ENCODE assay signal across 20 cellular contexts in the genomic region with DNA sequence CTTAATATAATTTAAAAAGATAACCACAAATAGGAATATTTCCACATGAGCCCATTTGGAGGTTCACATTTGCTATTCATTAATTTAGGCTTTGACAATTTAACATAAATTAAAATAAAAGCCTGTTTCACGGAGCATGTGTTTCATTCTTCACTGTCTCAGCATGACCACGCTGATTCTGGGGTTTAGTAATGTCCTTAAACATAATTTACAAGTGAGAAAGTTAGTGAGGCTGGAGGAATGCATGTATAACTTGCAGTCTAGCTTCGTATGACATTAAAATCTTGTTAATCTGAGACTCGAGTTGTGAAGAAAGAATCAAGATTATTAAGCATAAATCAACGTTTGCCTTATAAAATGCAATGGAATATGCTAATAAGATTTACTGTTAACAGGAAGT.
A peak's percentile ranks its signal among the peaks of the same experiment; 100 is the strongest.
DNase-seq lines count a peak whose midpoint lies in the region; TF ChIP-seq lines count a peak whose summit lies in the region.
"Had no signal": no experiment of that assay in that cellular context is flagged by ENCODE, and none has a peak within 500 bp of the region (broad histone marks: within the 10 kb centered on the region; RNA-seq: fewer than 3 reads in every experiment).

No MANE protein-coding gene starts in this region.

- H3K9me3 ChIP-seq in GM23248 (ENCODE audit: low read depth) (no peaks in the 10 kb centered on the region), WERI-Rb-1 (ENCODE audit: severe bottlenecking) (no peaks in the 10 kb centered on the region), smooth muscle cell (replicated peaks; ENCODE audit: low read depth) (no peaks in the 10 kb centered on the region)
- H3K9me3 ChIP-seq: Caco-2 had no signal

- DNase-seq in AG10803 (ENCODE audit: low read depth), result peak; percentile 60
- no peak for DNase-seq in GM23248
- DNase-seq in WERI-Rb-1, result no peak
- no peak for DNase-seq in smooth muscle cell (lab: John Stamatoyannopoulos, UW; ENCODE audit: unreplicated experiment)
- DNase-seq in HEK293T (ENCODE audit: extremely low spot score), result no peak
- no peak for DNase-seq in NCI-H1092 (lab: John Stamatoyannopoulos, UW)
- no peak for DNase-seq in C1 segment of cervical spinal cord (lab: John Stamatoyannopoulos, UW)
- DNase-seq: AML-193; Caco-2; CD4-positive, CD25-positive, alpha-beta regulatory T cell; CD8-positive, alpha-beta T cell; DMS 273 treated with DMSO at 0.1 percent for 48 hours; DMS79; EL; GDM1; H9; HFFc6 had no signal

- WGBS in GM23248 (ENCODE audit: low coverage in 1 of 2, low lambda C conversion rate in 2 of 2, missing lambda C conversion rate in 2 of 2), 2 experiments, result 20% methylated on average over 5 of the region's 5 CpGs
- WGBS in smooth muscle cell (ENCODE audit: low lambda C conversion rate), result 62% methylated on average over 5 of the region's 5 CpGs

- TF ChIP-seq CTCF in AG10803 (conservative IDR thresholded peaks at IDR 0.05; ENCODE audit: low read length) (no peak), WERI-Rb-1 (IDR thresholded peaks at IDR 0.05; ENCODE audit: low read depth, low read length) (no peak), smooth muscle cell (IDR thresholded peaks at IDR 0.05; ENCODE audit: borderline replicate concordance, insufficient read depth, poor library complexity, severe bottlenecking) (no peak)

- in situ Hi-C loops in GM23248 (cut with MboI), result no loop called here

- H4K20me1 ChIP-seq in GM23248 (ENCODE audit: insufficient read depth), result no peaks in the 10 kb centered on the region
- H4K20me1 ChIP-seq in smooth muscle cell (ENCODE audit: low read depth), result no peaks in the 10 kb centered on the region

- peak overlapping the region; percentile 25; the same call in 1 of the 2 replicates for H2AFZ ChIP-seq in GM23248
- H2AFZ ChIP-seq in smooth muscle cell (ENCODE audit: low read depth), result peak overlapping the region; percentile 49
- H2AFZ ChIP-seq: GM23338 had no signal

- no peaks in the 10 kb centered on the region for H3K9me2 ChIP-seq in GM23248 (ENCODE audit: insufficient read depth)

- H3K36me3 ChIP-seq in GM23248 (ENCODE audit: low read depth) (no peaks in the 10 kb centered on the region), WERI-Rb-1 (no peaks in the 10 kb centered on the region), smooth muscle cell (ENCODE audit: low read depth) (no peaks in the 10 kb centered on the region)

- H3K4me3 ChIP-seq in AG10803 (ENCODE audit: low read length) (no peak overlapping the region), GM23248 (no peak overlapping the region), WERI-Rb-1 (ENCODE audit: low read depth, low read length) (no peak overlapping the region), smooth muscle cell (no peak overlapping the region)
- H3K4me3 ChIP-seq: GM12878, GM23338 had no signal

- H3K27me3 ChIP-seq in GM23248 (replicated peaks; ENCODE audit: insufficient read depth), result no peaks in the 10 kb centered on the region
- H3K27me3 ChIP-seq in WERI-Rb-1 (ENCODE audit: insufficient read depth, low read depth, severe bottlenecking), result no peaks in the 10 kb centered on the region
- H3K27me3 ChIP-seq in smooth muscle cell (ENCODE audit: low read depth), result no peaks in the 10 kb centered on the region

- H3K27ac ChIP-seq in GM23248 (no peak overlapping the region), WERI-Rb-1 (peak overlapping the region; percentile 60), smooth muscle cell (ENCODE audit: low read depth) (no peak overlapping the region)
- H3K27ac ChIP-seq: C4-2B had no signal

- no peak overlapping the region for H3K9ac ChIP-seq in GM23248
- no peak overlapping the region for H3K9ac ChIP-seq in smooth muscle cell (ENCODE audit: low read depth)

- CTCF ChIA-PET in HEK293T (lab: Yijun Ruan, JAX), result no interaction called here

- H3K4me1 ChIP-seq in GM23248 (ENCODE audit: insufficient read depth), result no peaks in the 10 kb centered on the region
- H3K4me1 ChIP-seq in smooth muscle cell (ENCODE audit: low read depth), result no peaks in the 10 kb centered on the region
- H3K4me1 ChIP-seq: Caco-2 had no signal

- H3K79me2 ChIP-seq in GM23248 (ENCODE audit: insufficient read depth) (no peaks in the 10 kb centered on the region), smooth muscle cell (ENCODE audit: low read depth) (no peaks in the 10 kb centered on the region)

- POLR2A ChIA-PET in HEK293T (lab: Yijun Ruan, JAX), result no interaction called here

- H3F3A ChIP-seq in GM23248 (ENCODE audit: insufficient read depth) (no peaks in the 10 kb centered on the region), smooth muscle cell (ENCODE audit: low read depth) (no peaks in the 10 kb centered on the region)

- H3K4me2 ChIP-seq in GM23248 (ENCODE audit: unreplicated experiment) (no peak overlapping the region), smooth muscle cell (no peak overlapping the region)
- H3K4me2 ChIP-seq: GM23338 had no signal

TF ChIP-seq in HEK293T, 16 proteins besides CTCF, POLR2A, EP300 and RAD21:
- TF ChIP-seq CTBP1 (IDR thresholded peaks at IDR 0.05; ENCODE audit: borderline replicate concordance) (no peak), LEF1 (IDR thresholded peaks at IDR 0.05; ENCODE audit: borderline replicate concordance) (no peak), TARDBP (IDR thresholded peaks at IDR 0.05) (no peak), FOXA1 (IDR thresholded peaks at IDR 0.05) (no peak), NFRKB (IDR thresholded peaks at IDR 0.05) (no peak)
